Comparison of ENCODE assay signal across 1 cellular context in genomic region chr18:23701544-23702064, GRCh38.
TF ChIP-seq lines count a peak whose summit lies in the region.

No MANE protein-coding gene starts in this region.

TF ChIP-seq in GM23338, 12 proteins besides CTCF, POLR2A, EP300 and RAD21 (continued from another document):
- no peak for TF ChIP-seq REST (IDR thresholded peaks at IDR 0.05; ENCODE audit: unreplicated experiment)
- no peak for TF ChIP-seq ZNF331 (CRISPR knock-in tag; IDR thresholded peaks at IDR 0.05; ENCODE audit: low read depth)
- TF ChIP-seq, protein P1, sequence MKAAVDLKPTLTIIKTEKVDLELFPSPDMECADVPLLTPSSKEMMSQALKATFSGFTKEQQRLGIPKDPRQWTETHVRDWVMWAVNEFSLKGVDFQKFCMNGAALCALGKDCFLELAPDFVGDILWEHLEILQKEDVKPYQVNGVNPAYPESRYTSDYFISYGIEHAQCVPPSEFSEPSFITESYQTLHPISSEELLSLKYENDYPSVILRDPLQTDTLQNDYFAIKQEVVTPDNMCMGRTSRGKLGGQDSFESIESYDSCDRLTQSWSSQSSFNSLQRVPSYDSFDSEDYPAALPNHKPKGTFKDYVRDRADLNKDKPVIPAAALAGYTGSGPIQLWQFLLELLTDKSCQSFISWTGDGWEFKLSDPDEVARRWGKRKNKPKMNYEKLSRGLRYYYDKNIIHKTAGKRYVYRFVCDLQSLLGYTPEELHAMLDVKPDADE (IDR thresholded peaks at IDR 0.05) = no peak
- no peak for TF ChIP-seq POLR2AphosphoS5 (IDR thresholded peaks at IDR 0.05; ENCODE audit: low read depth)
- TF ChIP-seq ZNF114 (CRISPR knock-in tag; IDR thresholded peaks at IDR 0.05) = no peak
